In the genomic region with DNA sequence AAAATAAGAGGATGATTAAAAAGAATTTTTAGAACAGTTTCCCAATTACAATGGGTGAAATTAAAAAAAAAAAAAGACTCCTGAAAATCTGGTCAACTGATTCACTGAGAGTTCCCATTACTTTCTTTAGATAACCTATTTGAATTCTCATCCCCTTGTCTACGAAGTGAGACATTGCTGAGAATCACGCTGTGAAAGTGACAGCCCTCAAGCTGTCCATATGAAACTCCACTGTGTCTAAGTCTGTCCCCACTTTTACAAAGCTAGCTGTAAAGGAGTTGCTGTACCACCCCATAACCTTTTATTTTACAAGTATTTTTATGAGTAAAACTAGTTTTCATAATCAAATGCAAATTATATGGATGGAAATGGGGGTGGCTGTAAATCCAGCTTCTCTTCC, we compare ENCODE assay signal across 31 cellular contexts.
"Had no signal": no experiment of that assay in that cellular context is flagged by ENCODE, and none has a peak within 500 bp of the region (broad histone marks: within the 10 kb centered on the region; RNA-seq: fewer than 3 reads in every experiment).

No MANE protein-coding gene starts in this region.

- H3K9me3 Mint-ChIP-seq: neural progenitor cell; stimulated activated memory B cell treated with anti-CD40 and anti-IgM and Interleukin-4, amounts not matched to agents 10 μg/mL and 1 μg/mL and 100 μg/mL, for 72 hours; type B pancreatic cell had no signal

- H3K36me3 Mint-ChIP-seq: immature natural killer cell; naive thymus-derived CD4-positive, alpha-beta T cell; natural killer cell treated with Interleukin-12 subunit alpha and Interleukin-12 subunit beta and Interleukin-15 and Interleukin-18, amount 100 ng/mL, for 72 hours; neural progenitor cell; stimulated activated memory B cell treated with anti-CD40 and anti-IgM and Interleukin-4, amounts not matched to agents 10 μg/mL and 1 μg/mL and 100 μg/mL, for 72 hours; type B pancreatic cell had no signal

- H3K36me3 ChIP-seq: left lung, lower lobe of right lung, neural progenitor cell, neutrophil, right atrium auricular region, right lobe of liver, tibial nerve, uterus had no signal

- H3K4me2 ChIP-seq: neural progenitor cell, smooth muscle cell had no signal

- H3K4me3 Mint-ChIP-seq: immature natural killer cell; naive thymus-derived CD4-positive, alpha-beta T cell; natural killer cell treated with Interleukin-12 subunit alpha and Interleukin-12 subunit beta and Interleukin-15 and Interleukin-18, amount 100 ng/mL, for 72 hours; neural progenitor cell; stimulated activated memory B cell treated with anti-CD40 and anti-IgM and Interleukin-4, amounts not matched to agents 10 μg/mL and 1 μg/mL and 100 μg/mL, for 72 hours; stimulated activated naive CD8-positive, alpha-beta T cell treated with anti-CD3 and anti-CD28 coated beads, Interleukin-15, amount 100 ng/mL, for 72 hours; type B pancreatic cell had no signal

- H3K79me2 ChIP-seq: parathyroid adenoma had no signal

- H3K4me1 ChIP-seq: left lung, lower lobe of right lung, neural progenitor cell, parathyroid adenoma, right atrium auricular region, right lobe of liver, tibial nerve, uterus had no signal

- H3K4me3 ChIP-seq: left lung, lower lobe of right lung, mucosa of descending colon, neural progenitor cell, right atrium auricular region, right lobe of liver, smooth muscle cell, tibial nerve, uterus had no signal

- H3K9me3 ChIP-seq: left lung, lower lobe of right lung, mucosa of descending colon, neutrophil, right atrium auricular region, right lobe of liver, tibial nerve, uterus had no signal

- H3K27me3 Mint-ChIP-seq: stimulated activated memory B cell treated with anti-CD40 and anti-IgM and Interleukin-4, amounts not matched to agents 10 μg/mL and 1 μg/mL and 100 μg/mL, for 72 hours; stimulated activated naive CD8-positive, alpha-beta T cell treated with anti-CD3 and anti-CD28 coated beads, Interleukin-15, amount 100 ng/mL, for 72 hours; type B pancreatic cell had no signal

- H3K9ac ChIP-seq: neural progenitor cell, parathyroid adenoma had no signal

- H3K27ac Mint-ChIP-seq: naive thymus-derived CD4-positive, alpha-beta T cell; natural killer cell treated with Interleukin-12 subunit alpha and Interleukin-12 subunit beta and Interleukin-15 and Interleukin-18, amount 100 ng/mL, for 72 hours; neural progenitor cell; progenitor cell of endocrine pancreas; stimulated activated memory B cell treated with anti-CD40 and anti-IgM and Interleukin-4, amounts not matched to agents 10 μg/mL and 1 μg/mL and 100 μg/mL, for 72 hours; stimulated activated naive CD8-positive, alpha-beta T cell treated with anti-CD3 and anti-CD28 coated beads, Interleukin-15, amount 100 ng/mL, for 72 hours; type B pancreatic cell had no signal

- DNase-seq: hypothalamus; immature natural killer cell; kidney; left colon; left lung; lower lobe of right lung; mammary epithelial cell; mesenchymal stem cell; midbrain; mucosa of descending colon; naive thymus-derived CD4-positive, alpha-beta T cell; occipital lobe; right lobe of liver; stimulated activated CD4-positive, alpha-beta T cell treated with anti-CD3 and anti-CD28 coated beads, Interleukin-1b, Interleukin-23, amount 100 ng/mL, for 48 hours; stimulated activated CD4-positive, alpha-beta T cell treated with anti-CD3 and anti-CD28 coated beads, Interleukin-2, amount 100 ng/mL, for 48 hours; stimulated activated CD4-positive, alpha-beta T cell treated with anti-CD3 and anti-CD28 coated beads, Interleukin-4, amount 100 ng/mL, for 4 hours; stimulated activated CD8-positive, alpha-beta memory T cell treated with anti-CD3 and anti-CD28 coated beads, Interleukin-4, amount 100 ng/mL, for 48 hours; stimulated activated naive CD4-positive, alpha-beta T cell treated with Interleukin-2 at 50 U/mL for 16 hours; stimulated activated naive CD8-positive, alpha-beta T cell treated with anti-CD3 and anti-CD28 coated beads, Interleukin-15, amount 100 ng/mL, for 72 hours; substantia nigra; uterus had no signal

- H3K27me3 ChIP-seq: left lung, neural progenitor cell, neutrophil, right atrium auricular region, right lobe of liver, tibial nerve, uterus had no signal

- H3K27ac ChIP-seq: left lung, lower lobe of right lung, neural progenitor cell, neutrophil, parathyroid adenoma, right atrium auricular region, right lobe of liver, tibial nerve, uterus had no signal

- H3K4me1 Mint-ChIP-seq: immature natural killer cell; naive thymus-derived CD4-positive, alpha-beta T cell; stimulated activated memory B cell treated with anti-CD40 and anti-IgM and Interleukin-4, amounts not matched to agents 10 μg/mL and 1 μg/mL and 100 μg/mL, for 72 hours; stimulated activated naive CD8-positive, alpha-beta T cell treated with anti-CD3 and anti-CD28 coated beads, Interleukin-15, amount 100 ng/mL, for 72 hours had no signal
